Comparison of ENCODE assay signal across 34 cellular contexts in genomic region chrX:143171703-143172102, GRCh38.
"Had no signal": no experiment of that assay in that cellular context is flagged by ENCODE, and none has a peak within 500 bp of the region (broad histone marks: within the 10 kb centered on the region; RNA-seq: fewer than 3 reads in every experiment).

No MANE protein-coding gene starts in this region.

- DNase-seq: Karpas-422, Kasumi-1, MG63, MM.1S, MV-4-11, NCI-H1048, NCI-H1092, NCI-H1092 treated with DMSO at 0.1 percent for 48 hours, NCI-H1105, NCI-H1105 treated with DMSO at 0.1 percent for 48 hours, NCI-H1417, NCI-H1417 treated with DMSO at 0.1 percent for 48 hours, NCI-H1436, NCI-H1436 treated with DMSO at 0.1 percent for 48 hours, NCI-H146, NCI-H1694, NCI-H1694 treated with DMSO at 0.1 percent for 48 hours, NCI-H187, NCI-H187 treated with DMSO at 0.1 percent for 48 hours, NCI-H1930, NCI-H2029, NCI-H2029 treated with DMSO at 0.1 percent for 48 hours, NCI-H2081, NCI-H2081 treated with DMSO at 0.1 percent for 48 hours, NCI-H2107, NCI-H2171, NCI-H2171 treated with DMSO at 0.1 percent for 48 hours, NCI-H2227 treated with DMSO at 0.1 percent for 48 hours, NCI-H226, NCI-H345, NCI-H446, NCI-H446 treated with DMSO at 0.1 percent for 48 hours, NCI-H510A, NCI-H510A treated with DMSO at 0.1 percent for 48 hours had no signal

- H3K9me3 ChIP-seq: MG63 had no signal

- H3K36me3 ChIP-seq: MG63 had no signal

- H3K27me3 ChIP-seq: MG63 had no signal

- H3K4me3 ChIP-seq: MG63 had no signal
